ENCODE assay signal across 8 cellular contexts in genomic region chr17:79777844-79778503, GRCh38. TPM values are rescaled to one million over a fixed set of nuclear protein-coding genes. Genes with fewer than 3 reads are reported as not detected.
DNase-seq lines count a peak whose midpoint lies in the region; ATAC-seq lines count a peak whose summit lies in the region.

Gene CBX2, plus strand, starts transcription at chr17:79778148. Its CDS starts 88 bp downstream, at chr17:79778236.

- peak within 1 kb of the TSS; percentile 65 for H3K27ac Mint-ChIP-seq in activated CD8-positive, alpha-beta T cell treated with anti-CD3 and anti-CD28 coated beads, Interleukin-2, amount 10 ng/mL, durations not matched to agents 7 days and 5 days

- DNase-seq in NCI-H1417 (lab: John Stamatoyannopoulos, UW): peak; percentile 81 to 88 (median 86)
- no peak for DNase-seq in NCI-H1417 treated with DMSO at 0.1 percent for 48 hours (lab: John Stamatoyannopoulos, UW)
- peak; percentile 78 for DNase-seq in NCI-H748 (lab: John Stamatoyannopoulos, UW; ENCODE audit: unreplicated experiment)
- peak; percentile 84 for DNase-seq in activated CD8-positive, alpha-beta T cell treated with anti-CD3 and anti-CD28 coated beads, Interleukin-2, amount 10 ng/mL, durations not matched to agents 7 days and 5 days
- peak; percentile 60 to 71 (median 69) for DNase-seq in effector memory CD4-positive, alpha-beta T cell
- peak; percentile 55 for DNase-seq in mesenchymal stem cell
- DNase-seq in stimulated activated CD8-positive, alpha-beta memory T cell treated with anti-CD3 and anti-CD28 coated beads, Interleukin-12 subunit alpha, Interleukin-12 subunit beta, amount 100 ng/mL, for 4 hours (ENCODE audit: low read depth): peak; percentile 70

- CTCF ChIA-PET in activated CD8-positive, alpha-beta T cell treated with anti-CD3 and anti-CD28 coated beads, Interleukin-2, amount 10 ng/mL, durations not matched to agents 7 days and 5 days (lab: Charles Lee): interaction anchor here (1.0 to 2.4 kb wide), 5 partner anchors 9 to 230 kb away, joined by 3 to 10 read pairs (median 4); partner anchors contain the start of gene CBX4

- no peak within 1 kb of the TSS for H2BK15ac ChIP-seq in mesenchymal stem cell (ENCODE audit: low read depth, poor library complexity, severe bottlenecking)

- peak within 1 kb of the TSS; percentile 92 for H2AFZ ChIP-seq in mesenchymal stem cell (ENCODE audit: low read depth, low read length)

- peak within 1 kb of the TSS; percentile 81 for H3K4me2 ChIP-seq in mesenchymal stem cell (ENCODE audit: low read length, poor library complexity, severe bottlenecking)

- no peak within 1 kb of the TSS for H3K4ac ChIP-seq in mesenchymal stem cell (ENCODE audit: low read depth in 1 of 2, low read length in 2 of 2)

- peaks cover 38% of the 10 kb centered on the region for H3K27me3 Mint-ChIP-seq in activated CD8-positive, alpha-beta T cell treated with anti-CD3 and anti-CD28 coated beads, Interleukin-2, amount 10 ng/mL, durations not matched to agents 7 days and 5 days (ENCODE audit: low read depth)

- H3K36me3 Mint-ChIP-seq in activated CD8-positive, alpha-beta T cell treated with anti-CD3 and anti-CD28 coated beads, Interleukin-2, amount 10 ng/mL, durations not matched to agents 7 days and 5 days (ENCODE audit: low read depth): peaks cover 27% of the 10 kb centered on the region

- H3K9me3 Mint-ChIP-seq in activated CD8-positive, alpha-beta T cell treated with anti-CD3 and anti-CD28 coated beads, Interleukin-2, amount 10 ng/mL, durations not matched to agents 7 days and 5 days (ENCODE audit: insufficient read depth): no peaks in the 10 kb centered on the region

- no peaks in the 10 kb centered on the region for H3K9me3 ChIP-seq in effector memory CD4-positive, alpha-beta T cell (ENCODE audit: control insufficient read depth, low read length)
- no peaks in the 10 kb centered on the region for H3K9me3 ChIP-seq in mesenchymal stem cell (ENCODE audit: control insufficient read depth, low read length)

- H2AK5ac ChIP-seq in mesenchymal stem cell (ENCODE audit: low read length, severe bottlenecking): no peak within 1 kb of the TSS

- peak within 1 kb of the TSS in 1 of 2 experiments; percentile 67 for H3K23ac ChIP-seq in mesenchymal stem cell (ENCODE audit: low read length in 2 of 2)

- H3K36me3 ChIP-seq in effector memory CD4-positive, alpha-beta T cell (ENCODE audit: control insufficient read depth, insufficient read depth, low read length): no peaks in the 10 kb centered on the region
- peaks cover 0 to 12% of the 10 kb centered on the region in 2 experiments for H3K36me3 ChIP-seq in mesenchymal stem cell (ENCODE audit: control insufficient read depth in 1 of 2, insufficient read depth in 2 of 2, low read depth in 1 of 2, low read length in 2 of 2)

- H3K4me3 ChIP-seq in effector memory CD4-positive, alpha-beta T cell (ENCODE audit: insufficient read depth, low read depth, low read length, poor library complexity, severe bottlenecking): peak within 1 kb of the TSS; percentile 42
- peak within 1 kb of the TSS; percentile 63 to 78 for H3K4me3 ChIP-seq in mesenchymal stem cell (ENCODE audit: insufficient read depth in 1 of 2, low read depth in 1 of 2, low read length in 2 of 2)

- no peak within 1 kb of the TSS for H2BK5ac ChIP-seq in mesenchymal stem cell (ENCODE audit: low read depth, low read length, poor library complexity, severe bottlenecking)

- H3K18ac ChIP-seq in mesenchymal stem cell (ENCODE audit: low read depth in 1 of 2, low read length in 2 of 2): peak within 1 kb of the TSS; percentile 52 to 90

- POLR2A ChIA-PET in activated CD8-positive, alpha-beta T cell treated with anti-CD3 and anti-CD28 coated beads, Interleukin-2, amount 10 ng/mL, durations not matched to agents 7 days and 5 days (lab: Charles Lee): interaction anchor here (0.7 to 0.9 kb wide), 2 partner anchors 12 to 1734 kb away, joined by 3 read pairs; partner anchors contain the start of gene ACTG1

- H3K14ac ChIP-seq in mesenchymal stem cell (ENCODE audit: low read length in 2 of 2): peak within 1 kb of the TSS in 1 of 2 experiments; percentile 90

- peak; percentile 40 for ATAC-seq in HG03025 (IDR thresholded peaks at IDR 0.05; ENCODE audit: low FRiP score, unreplicated experiment)
- ATAC-seq in activated CD8-positive, alpha-beta T cell treated with anti-CD3 and anti-CD28 coated beads, Interleukin-2, amount 10 ng/mL, durations not matched to agents 7 days and 5 days: peak; percentile 86

- peak within 1 kb of the TSS in 1 of 2 experiments; percentile 48 for H2BK12ac ChIP-seq in mesenchymal stem cell (ENCODE audit: low read length in 2 of 2)

- peak within 1 kb of the TSS; percentile 91 for H3K4me3 Mint-ChIP-seq in activated CD8-positive, alpha-beta T cell treated with anti-CD3 and anti-CD28 coated beads, Interleukin-2, amount 10 ng/mL, durations not matched to agents 7 days and 5 days

- H3K79me1 ChIP-seq in mesenchymal stem cell (replicated peaks; ENCODE audit: low read length, poor library complexity, severe bottlenecking): no peaks in the 10 kb centered on the region

- peak within 1 kb of the TSS; percentile 85 for H2BK120ac ChIP-seq in mesenchymal stem cell (ENCODE audit: low read depth, low read length)

- no peak within 1 kb of the TSS for H3K9ac ChIP-seq in mesenchymal stem cell (ENCODE audit: low read length)

- H3K4me1 Mint-ChIP-seq in activated CD8-positive, alpha-beta T cell treated with anti-CD3 and anti-CD28 coated beads, Interleukin-2, amount 10 ng/mL, durations not matched to agents 7 days and 5 days (ENCODE audit: low read depth): peaks cover 54% of the 10 kb centered on the region

- H3K4me1 ChIP-seq in effector memory CD4-positive, alpha-beta T cell (ENCODE audit: control insufficient read depth, insufficient read depth, low read length, poor library complexity, severe bottlenecking): peaks cover 19% of the 10 kb centered on the region
- peaks cover 13% of the 10 kb centered on the region for H3K4me1 ChIP-seq in mesenchymal stem cell (ENCODE audit: control insufficient read depth, insufficient read depth, low read depth, low read length)

- H3K27ac ChIP-seq in effector memory CD4-positive, alpha-beta T cell (ENCODE audit: insufficient read depth, low read length, poor library complexity, severe bottlenecking): no peak within 1 kb of the TSS
- H3K27ac ChIP-seq in mesenchymal stem cell (ENCODE audit: low read length, poor library complexity, severe bottlenecking): no peak within 1 kb of the TSS

- 2% methylated on average over 35 of the region's 101 CpGs for WGBS in mesenchymal stem cell

- H3K27me3 ChIP-seq in effector memory CD4-positive, alpha-beta T cell (replicated peaks; ENCODE audit: control insufficient read depth, insufficient read depth, low read length, poor library complexity, severe bottlenecking): peaks cover 38% of the 10 kb centered on the region
- peaks cover 38 to 89% of the 10 kb centered on the region in 2 experiments for H3K27me3 ChIP-seq in mesenchymal stem cell (ENCODE audit: control insufficient read depth in 1 of 2, insufficient read depth in 1 of 2, low read length in 2 of 2)

- H4K8ac ChIP-seq in mesenchymal stem cell (ENCODE audit: low read length): peak within 1 kb of the TSS; percentile 45

- no peak within 1 kb of the TSS for H4K91ac ChIP-seq in mesenchymal stem cell (ENCODE audit: low read length)

RNA-seq across cellular contexts. Expression of gene CBX2, which starts in this region (rescaled TPM):
- total RNA-seq in activated CD8-positive, alpha-beta T cell treated with anti-CD3 and anti-CD28 coated beads, Interleukin-2, amount 10 ng/mL, durations not matched to agents 7 days and 5 days: 10 to 100 TPM; 16.2 to 16.5 TPM
- polyA plus RNA-seq in mesenchymal stem cell (2013, experiment 1 of 2): 2.2 TPM
- 1.9 TPM for polyA plus RNA-seq in mesenchymal stem cell (2013, experiment 2 of 2)
